Comparison of ENCODE assay signal across 1 cellular context in the genomic region with DNA sequence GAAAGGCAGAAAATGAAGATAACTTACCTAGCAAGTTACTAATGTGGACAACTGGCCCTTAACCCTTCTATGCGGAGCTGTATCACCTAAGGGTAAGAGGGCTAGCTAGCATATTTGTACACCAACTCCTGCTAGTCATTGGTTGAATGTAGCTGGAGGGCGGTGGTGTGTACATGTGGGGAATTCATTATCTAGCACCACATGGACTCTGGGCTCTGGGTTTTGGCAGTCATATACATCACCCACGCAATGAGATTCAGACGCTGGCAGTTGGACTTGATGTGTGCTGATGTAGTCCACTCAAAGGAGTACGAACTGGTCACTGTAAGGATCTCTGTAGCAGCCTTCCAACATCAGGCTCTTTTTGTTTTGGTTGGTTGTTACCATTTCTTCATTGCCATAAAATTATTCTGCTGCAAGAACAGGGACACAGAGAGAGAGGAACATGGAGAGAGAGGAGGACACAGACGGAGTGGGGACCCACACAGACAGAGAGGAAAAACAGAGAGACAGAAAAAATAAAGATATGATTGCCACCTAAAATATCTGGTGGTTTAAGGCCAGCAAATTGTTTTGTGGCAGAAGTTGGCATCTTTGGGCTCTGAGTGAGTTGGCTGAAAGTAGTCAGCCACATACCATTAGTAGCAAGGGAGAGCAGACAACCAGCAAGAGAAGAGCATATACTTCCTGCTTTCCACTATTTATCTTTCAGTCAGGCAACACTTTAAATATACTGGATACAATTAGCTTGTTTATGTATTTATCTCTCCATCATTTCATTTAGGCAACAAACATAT.
TF ChIP-seq lines count a peak whose summit lies in the region.

No MANE protein-coding gene starts in this region.

TF ChIP-seq in K562, 482 proteins besides CTCF, POLR2A, EP300 and RAD21 (continued from another document):
- TF ChIP-seq, protein P1, sequence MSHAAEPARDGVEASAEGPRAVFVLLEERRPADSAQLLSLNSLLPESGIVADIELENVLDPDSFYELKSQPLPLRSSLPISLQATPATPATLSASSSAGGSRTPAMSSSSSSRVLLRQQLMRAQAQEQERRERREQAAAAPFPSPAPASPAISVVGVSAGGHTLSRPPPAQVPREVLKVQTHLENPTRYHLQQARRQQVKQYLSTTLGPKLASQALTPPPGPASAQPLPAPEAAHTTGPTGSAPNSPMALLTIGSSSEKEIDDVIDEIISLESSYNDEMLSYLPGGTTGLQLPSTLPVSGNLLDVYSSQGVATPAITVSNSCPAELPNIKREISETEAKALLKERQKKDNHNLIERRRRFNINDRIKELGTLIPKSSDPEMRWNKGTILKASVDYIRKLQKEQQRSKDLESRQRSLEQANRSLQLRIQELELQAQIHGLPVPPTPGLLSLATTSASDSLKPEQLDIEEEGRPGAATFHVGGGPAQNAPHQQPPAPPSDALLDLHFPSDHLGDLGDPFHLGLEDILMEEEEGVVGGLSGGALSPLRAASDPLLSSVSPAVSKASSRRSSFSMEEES (CRISPR knock-in tag; IDR thresholded peaks at IDR 0.05), result no peak
- TF ChIP-seq ZNF431 (CRISPR knock-in tag; IDR thresholded peaks at IDR 0.05) (no peak), MAFK (IDR thresholded peaks at IDR 0.05; ENCODE audit: low read length) (no peak), ADNP (tag; IDR thresholded peaks at IDR 0.05) (no peak), YBX1 (IDR thresholded peaks at IDR 0.05) (no peak), ZNF79 (CRISPR knock-in tag; IDR thresholded peaks at IDR 0.05; ENCODE audit: low read depth) (no peak), MEIS2 (IDR thresholded peaks at IDR 0.05; ENCODE audit: partially characterized antibody) (no peak), NFIC (IDR thresholded peaks at IDR 0.05) (peak; percentile 21; the same call in 1 of the 2 replicates), KLF13 (tag; IDR thresholded peaks at IDR 0.05; ENCODE audit: borderline replicate concordance, low read depth) (no peak), MTA2 (IDR thresholded peaks at IDR 0.05; ENCODE audit: low read depth) (no peak), CHD2 (IDR thresholded peaks at IDR 0.05; ENCODE audit: low read depth, low read length) (no peak), TEAD2 (tag; IDR thresholded peaks at IDR 0.05) (no peak), CBX8 (IDR thresholded peaks at IDR 0.05; ENCODE audit: borderline replicate concordance, extremely low read depth, low read depth, low read length, poor library complexity, severe bottlenecking) (no peak), NRF1 (conservative IDR thresholded peaks at IDR 0.05 in 1 of 2, IDR thresholded peaks at IDR 0.05 in 1 of 2) (no peak), ZNF23 (CRISPR knock-in tag; IDR thresholded peaks at IDR 0.05) (no peak), HDAC6 (IDR thresholded peaks at IDR 0.05; ENCODE audit: low read depth, low read length) (no peak), ETV5 (CRISPR knock-in tag; IDR thresholded peaks at IDR 0.05; ENCODE audit: low read depth) (no peak), FOS (IDR thresholded peaks at IDR 0.05; ENCODE audit: extremely low read depth, insufficient read length) (no peak), C11orf30 (IDR thresholded peaks at IDR 0.05; ENCODE audit: low read depth) (no peak), ARNT (IDR thresholded peaks at IDR 0.05) (no peak), ARID1B (IDR thresholded peaks at IDR 0.05) (peak; percentile 60), HNRNPL (IDR thresholded peaks at IDR 0.05; ENCODE audit: low read depth, low read length) (no peak), TARDBP (IDR thresholded peaks at IDR 0.05) (no peak), ZNF551 (CRISPR knock-in tag; IDR thresholded peaks at IDR 0.05) (no peak), MEF2A (IDR thresholded peaks at IDR 0.05; ENCODE audit: control insufficient read depth, low read depth, low read length) (no peak), TAF1 (IDR thresholded peaks at IDR 0.05; ENCODE audit: control insufficient read depth, extremely low read depth, insufficient read depth, low read length, severe bottlenecking) (peak; percentile 44), TRIM28 (IDR thresholded peaks at IDR 0.05) (no peak), NUFIP1 (IDR thresholded peaks at IDR 0.05; ENCODE audit: partially characterized antibody) (no peak), NR2C2 (CRISPR knock-in tag; IDR thresholded peaks at IDR 0.05) (no peak), NR2C2 (tag; IDR thresholded peaks at IDR 0.05) (no peak), HDGF (IDR thresholded peaks at IDR 0.05) (no peak), SRSF9 (IDR thresholded peaks at IDR 0.05; ENCODE audit: borderline replicate concordance, low read depth, low read length) (no peak), NEUROD1 (IDR thresholded peaks at IDR 0.05; ENCODE audit: borderline replicate concordance, low read depth, low read length, partially characterized antibody) (no peak), STAT5A (IDR thresholded peaks at IDR 0.05; ENCODE audit: borderline replicate concordance, low read length) (peak; percentile 32; the same call in 1 of the 2 replicates), RBM14 (IDR thresholded peaks at IDR 0.05; ENCODE audit: borderline replicate concordance, insufficient read depth, low read depth, low read length) (no peak), ZNF583 (CRISPR knock-in tag; IDR thresholded peaks at IDR 0.05) (no peak), PML (IDR thresholded peaks at IDR 0.05; ENCODE audit: low read length) (0 out of 2 replicates have a peak, but pooled peaks have one; percentile 20), ZBTB1 (CRISPR knock-in tag; IDR thresholded peaks at IDR 0.05; ENCODE audit: borderline replicate concordance, low read depth) (no peak), DPF2 (IDR thresholded peaks at IDR 0.05) (0 out of 2 replicates have a peak, but pooled peaks have one; percentile 33), JUNB (CRISPR knock-in tag; conservative IDR thresholded peaks at IDR 0.05) (no peak), KDM2B (CRISPR knock-in tag; IDR thresholded peaks at IDR 0.05) (no peak)
- TF ChIP-seq, protein P2, sequence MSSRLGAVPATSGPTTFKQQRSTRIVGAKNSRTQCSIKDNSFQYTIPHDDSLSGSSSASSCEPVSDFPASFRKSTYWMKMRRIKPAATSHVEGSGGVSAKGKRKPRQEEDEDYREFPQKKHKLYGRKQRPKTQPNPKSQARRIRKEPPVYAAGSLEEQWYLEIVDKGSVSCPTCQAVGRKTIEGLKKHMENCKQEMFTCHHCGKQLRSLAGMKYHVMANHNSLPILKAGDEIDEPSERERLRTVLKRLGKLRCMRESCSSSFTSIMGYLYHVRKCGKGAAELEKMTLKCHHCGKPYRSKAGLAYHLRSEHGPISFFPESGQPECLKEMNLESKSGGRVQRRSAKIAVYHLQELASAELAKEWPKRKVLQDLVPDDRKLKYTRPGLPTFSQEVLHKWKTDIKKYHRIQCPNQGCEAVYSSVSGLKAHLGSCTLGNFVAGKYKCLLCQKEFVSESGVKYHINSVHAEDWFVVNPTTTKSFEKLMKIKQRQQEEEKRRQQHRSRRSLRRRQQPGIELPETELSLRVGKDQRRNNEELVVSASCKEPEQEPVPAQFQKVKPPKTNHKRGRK (tag; IDR thresholded peaks at IDR 0.05), result no peak
- TF ChIP-seq, protein P3, sequence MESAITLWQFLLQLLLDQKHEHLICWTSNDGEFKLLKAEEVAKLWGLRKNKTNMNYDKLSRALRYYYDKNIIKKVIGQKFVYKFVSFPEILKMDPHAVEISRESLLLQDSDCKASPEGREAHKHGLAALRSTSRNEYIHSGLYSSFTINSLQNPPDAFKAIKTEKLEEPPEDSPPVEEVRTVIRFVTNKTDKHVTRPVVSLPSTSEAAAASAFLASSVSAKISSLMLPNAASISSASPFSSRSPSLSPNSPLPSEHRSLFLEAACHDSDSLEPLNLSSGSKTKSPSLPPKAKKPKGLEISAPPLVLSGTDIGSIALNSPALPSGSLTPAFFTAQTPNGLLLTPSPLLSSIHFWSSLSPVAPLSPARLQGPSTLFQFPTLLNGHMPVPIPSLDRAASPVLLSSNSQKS (CRISPR knock-in tag; IDR thresholded peaks at IDR 0.05), result no peak
- TF ChIP-seq, protein P4, sequence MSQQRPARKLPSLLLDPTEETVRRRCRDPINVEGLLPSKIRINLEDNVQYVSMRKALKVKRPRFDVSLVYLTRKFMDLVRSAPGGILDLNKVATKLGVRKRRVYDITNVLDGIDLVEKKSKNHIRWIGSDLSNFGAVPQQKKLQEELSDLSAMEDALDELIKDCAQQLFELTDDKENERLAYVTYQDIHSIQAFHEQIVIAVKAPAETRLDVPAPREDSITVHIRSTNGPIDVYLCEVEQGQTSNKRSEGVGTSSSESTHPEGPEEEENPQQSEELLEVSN (IDR thresholded peaks at IDR 0.05; ENCODE audit: borderline replicate concordance in 1 of 2, extremely low read depth in 1 of 2, insufficient read depth in 1 of 2, insufficient read length in 1 of 2, low read depth in 1 of 2, low read length in 1 of 2, poor library complexity in 1 of 2, severe bottlenecking in 1 of 2), result peak in 1 of 2 experiments; percentile 56
- TF ChIP-seq, protein P5, sequence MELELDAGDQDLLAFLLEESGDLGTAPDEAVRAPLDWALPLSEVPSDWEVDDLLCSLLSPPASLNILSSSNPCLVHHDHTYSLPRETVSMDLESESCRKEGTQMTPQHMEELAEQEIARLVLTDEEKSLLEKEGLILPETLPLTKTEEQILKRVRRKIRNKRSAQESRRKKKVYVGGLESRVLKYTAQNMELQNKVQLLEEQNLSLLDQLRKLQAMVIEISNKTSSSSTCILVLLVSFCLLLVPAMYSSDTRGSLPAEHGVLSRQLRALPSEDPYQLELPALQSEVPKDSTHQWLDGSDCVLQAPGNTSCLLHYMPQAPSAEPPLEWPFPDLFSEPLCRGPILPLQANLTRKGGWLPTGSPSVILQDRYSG (tag; conservative IDR thresholded peaks at IDR 0.05; ENCODE audit: low read depth), result no peak
- TF ChIP-seq, protein P6, sequence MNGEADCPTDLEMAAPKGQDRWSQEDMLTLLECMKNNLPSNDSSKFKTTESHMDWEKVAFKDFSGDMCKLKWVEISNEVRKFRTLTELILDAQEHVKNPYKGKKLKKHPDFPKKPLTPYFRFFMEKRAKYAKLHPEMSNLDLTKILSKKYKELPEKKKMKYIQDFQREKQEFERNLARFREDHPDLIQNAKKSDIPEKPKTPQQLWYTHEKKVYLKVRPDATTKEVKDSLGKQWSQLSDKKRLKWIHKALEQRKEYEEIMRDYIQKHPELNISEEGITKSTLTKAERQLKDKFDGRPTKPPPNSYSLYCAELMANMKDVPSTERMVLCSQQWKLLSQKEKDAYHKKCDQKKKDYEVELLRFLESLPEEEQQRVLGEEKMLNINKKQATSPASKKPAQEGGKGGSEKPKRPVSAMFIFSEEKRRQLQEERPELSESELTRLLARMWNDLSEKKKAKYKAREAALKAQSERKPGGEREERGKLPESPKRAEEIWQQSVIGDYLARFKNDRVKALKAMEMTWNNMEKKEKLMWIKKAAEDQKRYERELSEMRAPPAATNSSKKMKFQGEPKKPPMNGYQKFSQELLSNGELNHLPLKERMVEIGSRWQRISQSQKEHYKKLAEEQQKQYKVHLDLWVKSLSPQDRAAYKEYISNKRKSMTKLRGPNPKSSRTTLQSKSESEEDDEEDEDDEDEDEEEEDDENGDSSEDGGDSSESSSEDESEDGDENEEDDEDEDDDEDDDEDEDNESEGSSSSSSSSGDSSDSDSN (IDR thresholded peaks at IDR 0.05; ENCODE audit: borderline replicate concordance in 1 of 2, low read depth in 2 of 2, low read length in 2 of 2), result no peak
- TF ChIP-seq, protein P7, sequence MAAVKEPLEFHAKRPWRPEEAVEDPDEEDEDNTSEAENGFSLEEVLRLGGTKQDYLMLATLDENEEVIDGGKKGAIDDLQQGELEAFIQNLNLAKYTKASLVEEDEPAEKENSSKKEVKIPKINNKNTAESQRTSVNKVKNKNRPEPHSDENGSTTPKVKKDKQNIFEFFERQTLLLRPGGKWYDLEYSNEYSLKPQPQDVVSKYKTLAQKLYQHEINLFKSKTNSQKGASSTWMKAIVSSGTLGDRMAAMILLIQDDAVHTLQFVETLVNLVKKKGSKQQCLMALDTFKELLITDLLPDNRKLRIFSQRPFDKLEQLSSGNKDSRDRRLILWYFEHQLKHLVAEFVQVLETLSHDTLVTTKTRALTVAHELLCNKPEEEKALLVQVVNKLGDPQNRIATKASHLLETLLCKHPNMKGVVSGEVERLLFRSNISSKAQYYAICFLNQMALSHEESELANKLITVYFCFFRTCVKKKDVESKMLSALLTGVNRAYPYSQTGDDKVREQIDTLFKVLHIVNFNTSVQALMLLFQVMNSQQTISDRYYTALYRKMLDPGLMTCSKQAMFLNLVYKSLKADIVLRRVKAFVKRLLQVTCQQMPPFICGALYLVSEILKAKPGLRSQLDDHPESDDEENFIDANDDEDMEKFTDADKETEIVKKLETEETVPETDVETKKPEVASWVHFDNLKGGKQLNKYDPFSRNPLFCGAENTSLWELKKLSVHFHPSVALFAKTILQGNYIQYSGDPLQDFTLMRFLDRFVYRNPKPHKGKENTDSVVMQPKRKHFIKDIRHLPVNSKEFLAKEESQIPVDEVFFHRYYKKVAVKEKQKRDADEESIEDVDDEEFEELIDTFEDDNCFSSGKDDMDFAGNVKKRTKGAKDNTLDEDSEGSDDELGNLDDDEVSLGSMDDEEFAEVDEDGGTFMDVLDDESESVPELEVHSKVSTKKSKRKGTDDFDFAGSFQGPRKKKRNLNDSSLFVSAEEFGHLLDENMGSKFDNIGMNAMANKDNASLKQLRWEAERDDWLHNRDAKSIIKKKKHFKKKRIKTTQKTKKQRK (IDR thresholded peaks at IDR 0.05; ENCODE audit: borderline replicate concordance, low read depth, low read length), result no peak
- TF ChIP-seq, protein P8, sequence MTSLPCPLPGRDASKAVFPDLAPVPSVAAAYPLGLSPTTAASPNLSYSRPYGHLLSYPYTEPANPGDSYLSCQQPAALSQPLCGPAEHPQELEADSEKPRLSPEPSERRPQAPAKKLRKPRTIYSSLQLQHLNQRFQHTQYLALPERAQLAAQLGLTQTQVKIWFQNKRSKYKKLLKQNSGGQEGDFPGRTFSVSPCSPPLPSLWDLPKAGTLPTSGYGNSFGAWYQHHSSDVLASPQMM (CRISPR knock-in tag; IDR thresholded peaks at IDR 0.05), result no peak
